20 cellular contexts compared by ENCODE assay signal in genomic region chr19:4933528-4933927, GRCh38. TPM values are rescaled to one million over a fixed set of nuclear protein-coding genes. Genes with fewer than 3 reads are reported as not detected.
DNase-seq lines count a peak whose midpoint lies in the region; ATAC-seq, FAIRE-seq and TF ChIP-seq lines count a peak whose summit lies in the region.
"Had no signal": no experiment of that assay in that cellular context is flagged by ENCODE, and none has a peak within 500 bp of the region (broad histone marks: within the 10 kb centered on the region; RNA-seq: fewer than 3 reads in every experiment).

No MANE protein-coding gene starts in this region.

- H3K9me3 ChIP-seq in SJSA1 (replicated peaks) (no peaks in the 10 kb centered on the region), psoas muscle (no peaks in the 10 kb centered on the region), thyroid gland (no peaks in the 10 kb centered on the region)
- H3K9me3 ChIP-seq: heart right ventricle, Peyer's patch, right atrium auricular region had no signal

- DNase-seq in GM12891 (ENCODE audit: insufficient read length, low spot score) (no peak), SJSA1 (ENCODE audit: low read depth in 1 of 2, low spot score in 2 of 2) (peak; percentile 75), fibroblast of mammary gland (ENCODE audit: low read depth) (peak; percentile 59), psoas muscle (no peak), thyroid gland (no peak), GM12892 (ENCODE audit: insufficient read length) (no peak), SKM-1 treated with dmso at 0.1 percent for 144 hours (lab: John Stamatoyannopoulos, UW; ENCODE audit: unreplicated experiment) (no peak)
- DNase-seq in activated T-cell treated with anti-CD3 and anti-CD28 coated beads, Interleukin-2, amount 50 U/mL, for 48 hours: no peak
- DNase-seq: Calu3; heart right ventricle; Karpas-422; naive thymus-derived CD8-positive, alpha-beta T cell; NCI-H2081; NCI-H69; stimulated activated CD4-positive, alpha-beta T cell treated with anti-CD3 and anti-CD28 coated beads, Interleukin-2, amount 100 ng/mL, for 48 hours had no signal

- H3K27ac ChIP-seq in SJSA1: no peak overlapping the region
- H3K27ac ChIP-seq in psoas muscle: no peak overlapping the region
- no peak overlapping the region for H3K27ac ChIP-seq in thyroid gland
- H3K27ac ChIP-seq: heart right ventricle, right atrium auricular region had no signal

- H3K27me3 ChIP-seq in SJSA1 (replicated peaks) (no peaks in the 10 kb centered on the region), psoas muscle (ENCODE audit: insufficient read depth in 3 of 3, low read length in 2 of 3) (no peaks in the 10 kb centered on the region), thyroid gland (no peaks in the 10 kb centered on the region)
- H3K27me3 ChIP-seq: heart right ventricle, Peyer's patch, right atrium auricular region had no signal

- TF ChIP-seq CTCF in fibroblast of mammary gland (conservative IDR thresholded peaks at IDR 0.05; ENCODE audit: control insufficient read depth, insufficient read depth, low read depth, low read length) (no peak), psoas muscle (IDR thresholded peaks at IDR 0.05) (no peak), thyroid gland (IDR thresholded peaks at IDR 0.05) (no peak)

- ATAC-seq in psoas muscle: peak in 3 of 4 donors; percentile 73 to 83 (median 82)
- ATAC-seq: GM23338; naive thymus-derived CD8-positive, alpha-beta T cell had no signal

- no peak for FAIRE-seq in GM12891 (lab: Jason Lieb, UNC)
- FAIRE-seq in GM12892 (lab: Jason Lieb, UNC): no peak

- 47 to 82% (median 66%) methylated on average over 7 of the region's 7 CpGs for WGBS in psoas muscle, 3 donors
- WGBS in thyroid gland, 2 donors: 87 to 94% methylated on average over 7 of the region's 7 CpGs

- peaks cover 97% of the 10 kb centered on the region for H3K36me3 ChIP-seq in SJSA1
- H3K36me3 ChIP-seq in psoas muscle (ENCODE audit: insufficient read depth in 1 of 2, low read depth in 1 of 2): no peaks in the 10 kb centered on the region
- no peaks in the 10 kb centered on the region for H3K36me3 ChIP-seq in thyroid gland
- H3K36me3 ChIP-seq: Peyer's patch, right atrium auricular region had no signal

- intact Hi-C loops in psoas muscle (cut with DNase I) (no loop called here), thyroid gland (cut with DNase I) (no loop called here)

- no peak for TF ChIP-seq POLR2A in GM12891 (IDR thresholded peaks at IDR 0.05; ENCODE audit: low read depth, low read length)
- TF ChIP-seq POLR2A in thyroid gland (IDR thresholded peaks at IDR 0.05): no peak
- no peak for TF ChIP-seq POLR2A in GM12892 (IDR thresholded peaks at IDR 0.05; ENCODE audit: low read depth, low read length)

- H3K4me3 ChIP-seq in SJSA1: no peak overlapping the region
- H3K4me3 ChIP-seq in fibroblast of mammary gland (ENCODE audit: control insufficient read depth, low read depth, low read length): no peak overlapping the region
- H3K4me3 ChIP-seq in psoas muscle: no peak overlapping the region
- no peak overlapping the region for H3K4me3 ChIP-seq in thyroid gland (replicated peaks in 1 of 3)
- H3K4me3 ChIP-seq: GM23338, heart right ventricle, Peyer's patch, right atrium auricular region had no signal

- H3K4me1 ChIP-seq in SJSA1 (replicated peaks) (peaks cover 18% of the 10 kb centered on the region), psoas muscle (no peaks in the 10 kb centered on the region), thyroid gland (no peaks in the 10 kb centered on the region)
- H3K4me1 ChIP-seq: heart right ventricle, right atrium auricular region had no signal

TF ChIP-seq in GM12891, 5 proteins besides CTCF, POLR2A, EP300 and RAD21:
- TF ChIP-seq TAF1 (IDR thresholded peaks at IDR 0.05; ENCODE audit: low read depth, low read length): no peak
- peak; percentile 89 for TF ChIP-seq SPI1 (IDR thresholded peaks at IDR 0.05; ENCODE audit: low read depth, low read length)
- no peak for TF ChIP-seq POLR2AphosphoS5 (IDR thresholded peaks at IDR 0.05; ENCODE audit: low read depth, low read length)

RNA-seq across cellular contexts. Expression of gene UHRF1, which starts 24.2 kb away (rescaled TPM):
- polyA plus RNA-seq in GM12891 (2012; ENCODE audit: low read depth, missing spikeins): 21.5 TPM
- total RNA-seq in SJSA1 (2014; rRNA removed; shearing (Covaris generic)): 65.8 and 85.8 TPM in 2 replicates
- total RNA-seq in psoas muscle (1 to 10 TPM in 1 of 4 donors, under 1 TPM in 3; 0.17 to 1.8 (median 0.43) TPM), thyroid gland (under 1 TPM; 0.11 to 0.71 (median 0.41) TPM)
- 1 to 10 TPM in 1 of 3 donors, under 1 TPM in 2; 0.22 to 1.9 (median 0.27) TPM for polyA plus RNA-seq in psoas muscle
- 21.6 TPM for polyA plus RNA-seq in GM12892 (2012; ENCODE audit: missing spikeins)

RNA-seq across cellular contexts. Expression of gene ARRDC5, which starts 30.8 kb away (rescaled TPM):
- 0.15 TPM for polyA plus RNA-seq in GM12891 (2012; ENCODE audit: low read depth, missing spikeins)
- total RNA-seq in SJSA1 (2014; rRNA removed; shearing (Covaris generic)): not detected in 2 replicates
- total RNA-seq in psoas muscle (not detected), thyroid gland (not detected)
- not detected for polyA plus RNA-seq in psoas muscle
- polyA plus RNA-seq in GM12892 (2012; ENCODE audit: missing spikeins): not detected
- total RNA-seq: Calu3, cardiac septum, GM23338, kidney epithelial cell, right atrium auricular region had no signal
- polyA plus RNA-seq: GM23338 had no signal

RNA-seq across cellular contexts. Expression of gene KDM4B, which starts 35.4 kb away (rescaled TPM):
- polyA plus RNA-seq in GM12891 (2012; ENCODE audit: low read depth, missing spikeins): 30.6 TPM
- 9.1 and 12.8 TPM in 2 replicates for total RNA-seq in SJSA1 (2014; rRNA removed; shearing (Covaris generic))
- total RNA-seq in psoas muscle (10 to 100 TPM; 22.9 to 45.9 (median 37.8) TPM), thyroid gland (10 to 100 TPM; 44.3 to 87.2 (median 75.8) TPM)
- polyA plus RNA-seq in psoas muscle: 10 to 100 TPM in 2 of 3 donors, 1 to 10 TPM in 1; 9.3 to 29.5 (median 19.9) TPM
- 19.4 TPM for polyA plus RNA-seq in GM12892 (2012; ENCODE audit: missing spikeins)

Comparison
In these comparisons a context has a peak if more than half of its experiments do, and no peak if none do; other contexts are left out.
1. DNase-seq: peak in SJSA1 (2 of 2) and fibroblast of mammary gland (single experiment); none in GM12891 (single experiment), psoas muscle (0 of 2), thyroid gland (0 of 2), GM12892 (single experiment), SKM-1 treated with dmso at 0.1 percent for 144 hours (single experiment) and activated T-cell treated with anti-CD3 and anti-CD28 coated beads, Interleukin-2, amount 50 U/mL, for 48 hours (0 of 2).
2. RNA of gene UHRF1, which starts 24.2 kb away (total RNA-seq): 65.8 to 85.8 TPM in SJSA1; 0.11 to 0.71 TPM in thyroid gland and 0.17 to 1.8 TPM in psoas muscle; every median in the first group is over 10 times any median in the second.